In genomic region chr7:130372813-130373212, GRCh38 we compare ENCODE assay signal across 14 cellular contexts. TPM values are rescaled to one million over a fixed set of nuclear protein-coding genes. Genes with fewer than 3 reads are reported as not detected.
DNase-seq lines count a peak whose midpoint lies in the region; ATAC-seq and TF ChIP-seq lines count a peak whose summit lies in the region.
"Had no signal": no experiment of that assay in that cellular context is flagged by ENCODE, and none has a peak within 500 bp of the region (broad histone marks: within the 10 kb centered on the region; RNA-seq: fewer than 3 reads in every experiment).

No MANE protein-coding gene starts in this region.

- H3K4me3 ChIP-seq in fibroblast of lung (replicated peaks in 1 of 4; ENCODE audit: control extremely low read depth in 1 of 4, insufficient read depth in 1 of 4, low read depth in 3 of 4, low read length in 4 of 4), result no peak overlapping the region
- H3K4me3 ChIP-seq in neuronal stem cell (ENCODE audit: low read length in 2 of 2), result no peak overlapping the region
- H3K4me3 ChIP-seq in upper lobe of left lung, result no peak overlapping the region

- no peak for TF ChIP-seq EP300 in upper lobe of left lung (IDR thresholded peaks at IDR 0.05)

- no peaks in the 10 kb centered on the region for H3K79me1 ChIP-seq in neuronal stem cell (ENCODE audit: low read depth, low read length)

- no peak for ATAC-seq in upper lobe of left lung (ENCODE audit: low FRiP score in 2 of 2)
- ATAC-seq: activated CD4-positive, alpha-beta T cell treated with anti-CD3 and anti-CD28 coated beads for 36 hours had no signal

- H3K9me3 ChIP-seq in fibroblast of lung (ENCODE audit: control insufficient read depth, insufficient read depth, low read depth, low read length) (no peaks in the 10 kb centered on the region), neuronal stem cell (replicated peaks in 1 of 2; ENCODE audit: control insufficient read depth in 2 of 2, insufficient read depth in 1 of 2, low read depth in 1 of 2, low read length in 2 of 2) (peaks cover 7 to 14% of the 10 kb centered on the region in 2 donors), upper lobe of left lung (no peaks in the 10 kb centered on the region)

- H4K91ac ChIP-seq in neuronal stem cell (ENCODE audit: low read depth, low read length, poor library complexity), result no peak overlapping the region

- H4K8ac ChIP-seq in neuronal stem cell (ENCODE audit: low read depth, low read length), result no peak overlapping the region

- TF ChIP-seq POLR2A in upper lobe of left lung (IDR thresholded peaks at IDR 0.05), result no peak

- no peaks in the 10 kb centered on the region for H3K36me3 ChIP-seq in fibroblast of lung (ENCODE audit: control insufficient read depth, insufficient read depth, low read length)
- H3K36me3 ChIP-seq in neuronal stem cell (replicated peaks in 1 of 2; ENCODE audit: control insufficient read depth in 2 of 2, insufficient read depth in 2 of 2, low read length in 2 of 2), result no peaks in the 10 kb centered on the region
- H3K36me3 ChIP-seq in upper lobe of left lung, result no peaks in the 10 kb centered on the region

- no peak for TF ChIP-seq CTCF in fibroblast of lung (conservative IDR thresholded peaks at IDR 0.05 in 1 of 2, IDR thresholded peaks at IDR 0.05 in 1 of 2; ENCODE audit: low read depth in 1 of 2, low read length in 2 of 2)
- no peak for TF ChIP-seq CTCF in upper lobe of left lung (IDR thresholded peaks at IDR 0.05)

- H2AFZ ChIP-seq in fibroblast of lung (ENCODE audit: low read length), result no peak overlapping the region
- H2AFZ ChIP-seq in neuronal stem cell (ENCODE audit: low read length), result peak overlapping the region; percentile 87

- no peak overlapping the region for H2BK15ac ChIP-seq in neuronal stem cell (ENCODE audit: low read length)

- DNase-seq in NCI-H2227 (lab: John Stamatoyannopoulos, UW; ENCODE audit: unreplicated experiment) (peak; percentile 38), NCI-H2227 treated with DMSO at 0.1 percent for 48 hours (lab: John Stamatoyannopoulos, UW) (no peak), fibroblast of lung (ENCODE audit: low read depth in 2 of 2) (peak in 1 of 2 donors; percentile 46), neuronal stem cell (ENCODE audit: low spot score) (no peak), upper lobe of left lung (no peak), OCI-M1 (lab: John Stamatoyannopoulos, UW) (no peak), HPDE6-E6E7 (ENCODE audit: extremely low spot score) (no peak), amygdala (lab: John Stamatoyannopoulos, UW) (no peak)
- DNase-seq: activated CD4-positive, alpha-beta T cell treated with anti-CD3 and anti-CD28 coated beads for 36 hours; DMS153; effector CD8-positive, alpha-beta T cell; NCI-H526 treated with DMSO at 0.1 percent for 48 hours had no signal

- H3K4ac ChIP-seq in neuronal stem cell (ENCODE audit: low read length), result no peak overlapping the region

- H4K20me1 ChIP-seq in fibroblast of lung (ENCODE audit: control insufficient read depth, extremely low read depth, insufficient read depth, low read length), result no peaks in the 10 kb centered on the region

- H3K4me2 ChIP-seq in fibroblast of lung (ENCODE audit: extremely low read depth, insufficient read depth, low read length) (no peak overlapping the region), neuronal stem cell (ENCODE audit: insufficient read depth, low read length, poor library complexity, severe bottlenecking) (no peak overlapping the region)

- no peaks in the 10 kb centered on the region for H3K27me3 ChIP-seq in fibroblast of lung (ENCODE audit: control insufficient read depth, insufficient read depth, low read length)
- no peaks in the 10 kb centered on the region for H3K27me3 ChIP-seq in neuronal stem cell (ENCODE audit: control insufficient read depth in 3 of 3, insufficient read depth in 3 of 3, low read depth in 1 of 3, low read length in 3 of 3)
- no peaks in the 10 kb centered on the region for H3K27me3 ChIP-seq in upper lobe of left lung

- no peak overlapping the region for H2AK5ac ChIP-seq in neuronal stem cell (ENCODE audit: low read depth, low read length)

- H3K4me1 ChIP-seq in fibroblast of lung (ENCODE audit: control insufficient read depth, extremely low read depth, insufficient read depth, low read length), result peaks cover 40% of the 10 kb centered on the region
- peaks cover 7 to 16% of the 10 kb centered on the region in 2 donors for H3K4me1 ChIP-seq in neuronal stem cell (ENCODE audit: control insufficient read depth in 2 of 2, insufficient read depth in 1 of 2, low read depth in 1 of 2, low read length in 2 of 2)
- H3K4me1 ChIP-seq in upper lobe of left lung, result peaks cover 25 to 50% (median 36%) of the 10 kb centered on the region in 4 donors

- H3K18ac ChIP-seq in neuronal stem cell (ENCODE audit: low read length), result peak overlapping the region; percentile 68

- no peak overlapping the region for H2BK120ac ChIP-seq in neuronal stem cell (ENCODE audit: low read depth, low read length)

- H3K14ac ChIP-seq in neuronal stem cell (ENCODE audit: low read length), result no peak overlapping the region

- peak overlapping the region; percentile 79 for H2BK12ac ChIP-seq in neuronal stem cell (ENCODE audit: low read length)

- H2BK5ac ChIP-seq in neuronal stem cell (ENCODE audit: low read length), result peak overlapping the region; percentile 54

- no peak overlapping the region for H3K9ac ChIP-seq in fibroblast of lung (ENCODE audit: insufficient read depth, low read length)
- H3K9ac ChIP-seq in neuronal stem cell (ENCODE audit: low read depth, low read length, poor library complexity), result no peak overlapping the region

- WGBS in neuronal stem cell (ENCODE audit: extremely low coverage in 2 of 2, insufficient read length in 2 of 2, insufficient replicate concordance in 1 of 2), 2 donors, result no CpG with 5 or more reads among the region's 5 CpGs
- WGBS in upper lobe of left lung, 2 donors, result 69 to 80% methylated on average over 5 of the region's 5 CpGs

- H3K79me2 ChIP-seq in fibroblast of lung (ENCODE audit: control insufficient read depth, insufficient read depth, low read length), result no peaks in the 10 kb centered on the region

- no peak overlapping the region for H3K23ac ChIP-seq in neuronal stem cell (ENCODE audit: low read depth, low read length, poor library complexity)

- peak overlapping the region; percentile 97 for H3K27ac ChIP-seq in fibroblast of lung (ENCODE audit: insufficient read depth, low read length)
- no peak overlapping the region for H3K27ac ChIP-seq in neuronal stem cell (replicated peaks; ENCODE audit: low read length)
- peak overlapping the region; percentile 59 to 88 (median 84) for H3K27ac ChIP-seq in upper lobe of left lung

RNA-seq across cellular contexts. Expression of gene CPA1, which starts 7.5 kb away (rescaled TPM):
- total RNA-seq in fibroblast of lung, result under 0.01 TPM in 1 of 2 replicates, not detected in the other
- polyA plus RNA-seq in fibroblast of lung, result 0.12 TPM in 1 of 2 replicates, not detected in the other
- polyA plus RNA-seq in fibroblast of lung (2012), result 0.18 and 0.19 TPM in 2 replicates
- polyA minus RNA-seq in fibroblast of lung (ENCODE audit: low replicate concordance), result not detected in 2 replicates
- polyA plus RNA-seq in neuronal stem cell (2013, experiment 1 of 2), result 0.22 TPM
- 0.08 TPM for polyA plus RNA-seq in neuronal stem cell (2013, experiment 2 of 2)
- 10 to 100 TPM in 2 of 6 donors, not detected in 4; 12.6 to 21.8 TPM for total RNA-seq in upper lobe of left lung
- total RNA-seq: activated CD4-positive, alpha-beta T cell treated with anti-CD3 and anti-CD28 coated beads for 36 hours; pulmonary artery endothelial cell; SK-MEL-5 had no signal

RNA-seq across cellular contexts. Expression of gene CPA5, which starts 28.2 kb away (rescaled TPM):
- total RNA-seq in fibroblast of lung (not detected in 2 replicates), upper lobe of left lung (not detected)
- not detected in 2 replicates for polyA plus RNA-seq in fibroblast of lung
- 0.09 and 0.31 TPM in 2 replicates for polyA plus RNA-seq in fibroblast of lung (2012)
- not detected in 2 replicates for polyA minus RNA-seq in fibroblast of lung (ENCODE audit: low replicate concordance)
- polyA plus RNA-seq in neuronal stem cell (2013, experiment 1 of 2), result 0.11 TPM
- polyA plus RNA-seq in neuronal stem cell (2013, experiment 2 of 2), result 0.03 TPM
- total RNA-seq: pulmonary artery endothelial cell, SK-MEL-5 had no signal
